In the genomic region with DNA sequence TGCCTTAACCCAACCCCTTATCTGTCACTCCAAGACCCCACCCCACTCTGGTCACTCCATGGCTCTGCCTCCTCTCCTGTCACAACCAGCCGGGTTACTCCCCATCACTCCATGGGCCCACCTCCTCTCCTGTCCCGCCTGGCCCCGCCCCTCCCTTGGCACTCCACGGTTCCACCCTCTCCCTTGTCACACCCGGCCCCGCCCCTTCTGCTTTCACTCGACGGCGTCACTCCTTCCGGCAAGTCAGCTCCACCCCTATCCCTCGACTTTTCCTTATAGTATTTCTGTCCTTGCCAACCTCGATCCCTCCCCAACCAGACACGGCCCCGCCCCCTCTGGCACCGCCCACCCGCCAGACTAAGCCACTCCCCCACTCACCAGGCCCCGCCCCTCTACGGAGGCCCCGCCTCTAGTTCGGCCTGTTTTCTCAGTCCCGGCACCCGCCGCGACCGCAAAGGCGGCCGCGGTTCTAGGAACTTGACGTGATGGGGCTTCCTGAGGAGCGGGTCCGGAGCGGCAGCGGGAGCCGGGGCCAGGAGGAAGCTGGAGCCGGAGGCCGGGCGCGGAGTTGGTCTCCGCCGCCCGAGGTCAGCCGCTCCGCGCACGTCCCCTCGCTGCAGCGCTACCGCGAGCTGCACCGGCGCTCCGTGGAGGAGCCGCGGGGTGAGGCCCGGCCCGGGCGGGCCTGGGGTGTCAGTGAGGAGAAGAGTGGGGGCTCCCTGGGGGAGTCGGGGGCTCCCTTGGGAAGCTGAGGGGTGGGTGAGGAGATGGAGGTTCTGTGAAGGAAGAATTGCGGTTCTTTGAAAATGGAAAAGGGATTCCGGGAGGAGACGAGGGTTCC, we compare ENCODE assay signal across 1 cellular context.
TF ChIP-seq lines count a peak whose summit lies in the region.

A gene with protein sequence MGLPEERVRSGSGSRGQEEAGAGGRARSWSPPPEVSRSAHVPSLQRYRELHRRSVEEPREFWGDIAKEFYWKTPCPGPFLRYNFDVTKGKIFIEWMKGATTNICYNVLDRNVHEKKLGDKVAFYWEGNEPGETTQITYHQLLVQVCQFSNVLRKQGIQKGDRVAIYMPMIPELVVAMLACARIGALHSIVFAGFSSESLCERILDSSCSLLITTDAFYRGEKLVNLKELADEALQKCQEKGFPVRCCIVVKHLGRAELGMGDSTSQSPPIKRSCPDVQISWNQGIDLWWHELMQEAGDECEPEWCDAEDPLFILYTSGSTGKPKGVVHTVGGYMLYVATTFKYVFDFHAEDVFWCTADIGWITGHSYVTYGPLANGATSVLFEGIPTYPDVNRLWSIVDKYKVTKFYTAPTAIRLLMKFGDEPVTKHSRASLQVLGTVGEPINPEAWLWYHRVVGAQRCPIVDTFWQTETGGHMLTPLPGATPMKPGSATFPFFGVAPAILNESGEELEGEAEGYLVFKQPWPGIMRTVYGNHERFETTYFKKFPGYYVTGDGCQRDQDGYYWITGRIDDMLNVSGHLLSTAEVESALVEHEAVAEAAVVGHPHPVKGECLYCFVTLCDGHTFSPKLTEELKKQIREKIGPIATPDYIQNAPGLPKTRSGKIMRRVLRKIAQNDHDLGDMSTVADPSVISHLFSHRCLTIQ (plus strand): TSS at position 452 of the 841 bp plus-strand sequence. CDS start 34 bp downstream, at position 486.

TF ChIP-seq in HepG2, 621 proteins besides CTCF, POLR2A, EP300 and RAD21 (continued from another document and continues in another):
- TF ChIP-seq, protein P1, sequence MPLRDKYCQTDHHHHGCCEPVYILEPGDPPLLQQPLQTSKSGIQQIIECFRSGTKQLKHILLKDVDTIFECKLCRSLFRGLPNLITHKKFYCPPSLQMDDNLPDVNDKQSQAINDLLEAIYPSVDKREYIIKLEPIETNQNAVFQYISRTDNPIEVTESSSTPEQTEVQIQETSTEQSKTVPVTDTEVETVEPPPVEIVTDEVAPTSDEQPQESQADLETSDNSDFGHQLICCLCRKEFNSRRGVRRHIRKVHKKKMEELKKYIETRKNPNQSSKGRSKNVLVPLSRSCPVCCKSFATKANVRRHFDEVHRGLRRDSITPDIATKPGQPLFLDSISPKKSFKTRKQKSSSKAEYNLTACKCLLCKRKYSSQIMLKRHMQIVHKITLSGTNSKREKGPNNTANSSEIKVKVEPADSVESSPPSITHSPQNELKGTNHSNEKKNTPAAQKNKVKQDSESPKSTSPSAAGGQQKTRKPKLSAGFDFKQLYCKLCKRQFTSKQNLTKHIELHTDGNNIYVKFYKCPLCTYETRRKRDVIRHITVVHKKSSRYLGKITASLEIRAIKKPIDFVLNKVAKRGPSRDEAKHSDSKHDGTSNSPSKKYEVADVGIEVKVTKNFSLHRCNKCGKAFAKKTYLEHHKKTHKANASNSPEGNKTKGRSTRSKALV (CRISPR knock-in tag; IDR thresholded peaks at IDR 0.05), result no peak; the same call in 1 of the 2 replicates
- peak; percentile 79; the same call in 1 of the 2 replicates for TF ChIP-seq ZNF891 (CRISPR knock-in tag; IDR thresholded peaks at IDR 0.05)
- TF ChIP-seq YEATS4 (CRISPR knock-in tag; IDR thresholded peaks at IDR 0.05; ENCODE audit: borderline replicate concordance), result peak; percentile 13
- 0 out of 2 replicates have a peak, but pooled peaks have one; percentile 45 for TF ChIP-seq ZNF775 (CRISPR knock-in tag; IDR thresholded peaks at IDR 0.05; ENCODE audit: borderline replicate concordance)
- TF ChIP-seq ZNF564 (CRISPR knock-in tag; IDR thresholded peaks at IDR 0.05), result no peak
- no peak for TF ChIP-seq ZNF567 (CRISPR knock-in tag; IDR thresholded peaks at IDR 0.05; ENCODE audit: borderline replicate concordance)
- TF ChIP-seq, protein P2, sequence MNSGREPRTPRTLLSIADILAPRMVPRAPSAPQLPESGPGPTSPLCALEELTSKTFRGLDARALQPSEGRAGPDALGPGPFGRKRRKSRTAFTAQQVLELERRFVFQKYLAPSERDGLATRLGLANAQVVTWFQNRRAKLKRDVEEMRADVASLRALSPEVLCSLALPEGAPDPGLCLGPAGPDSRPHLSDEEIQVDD (CRISPR knock-in tag; IDR thresholded peaks at IDR 0.05; ENCODE audit: borderline replicate concordance), result peak; percentile 84; the same call in 1 of the 2 replicates
- no peak for TF ChIP-seq SMARCE1 (IDR thresholded peaks at IDR 0.05; ENCODE audit: borderline replicate concordance)
- no peak for TF ChIP-seq ZFP62 (CRISPR knock-in tag; IDR thresholded peaks at IDR 0.05)
- no peak; the same call in 1 of the 2 replicates for TF ChIP-seq CCDC6 (CRISPR knock-in tag; IDR thresholded peaks at IDR 0.05)
- TF ChIP-seq, protein P3, sequence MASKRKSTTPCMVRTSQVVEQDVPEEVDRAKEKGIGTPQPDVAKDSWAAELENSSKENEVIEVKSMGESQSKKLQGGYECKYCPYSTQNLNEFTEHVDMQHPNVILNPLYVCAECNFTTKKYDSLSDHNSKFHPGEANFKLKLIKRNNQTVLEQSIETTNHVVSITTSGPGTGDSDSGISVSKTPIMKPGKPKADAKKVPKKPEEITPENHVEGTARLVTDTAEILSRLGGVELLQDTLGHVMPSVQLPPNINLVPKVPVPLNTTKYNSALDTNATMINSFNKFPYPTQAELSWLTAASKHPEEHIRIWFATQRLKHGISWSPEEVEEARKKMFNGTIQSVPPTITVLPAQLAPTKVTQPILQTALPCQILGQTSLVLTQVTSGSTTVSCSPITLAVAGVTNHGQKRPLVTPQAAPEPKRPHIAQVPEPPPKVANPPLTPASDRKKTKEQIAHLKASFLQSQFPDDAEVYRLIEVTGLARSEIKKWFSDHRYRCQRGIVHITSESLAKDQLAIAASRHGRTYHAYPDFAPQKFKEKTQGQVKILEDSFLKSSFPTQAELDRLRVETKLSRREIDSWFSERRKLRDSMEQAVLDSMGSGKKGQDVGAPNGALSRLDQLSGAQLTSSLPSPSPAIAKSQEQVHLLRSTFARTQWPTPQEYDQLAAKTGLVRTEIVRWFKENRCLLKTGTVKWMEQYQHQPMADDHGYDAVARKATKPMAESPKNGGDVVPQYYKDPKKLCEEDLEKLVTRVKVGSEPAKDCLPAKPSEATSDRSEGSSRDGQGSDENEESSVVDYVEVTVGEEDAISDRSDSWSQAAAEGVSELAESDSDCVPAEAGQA (IDR thresholded peaks at IDR 0.05; ENCODE audit: low read depth), result no peak
- TF ChIP-seq, protein P3 (CRISPR knock-in tag; IDR thresholded peaks at IDR 0.05; ENCODE audit: borderline replicate concordance), result no peak
- no peak for TF ChIP-seq XBP1 (CRISPR knock-in tag; IDR thresholded peaks at IDR 0.05)
- peak; percentile 95 for TF ChIP-seq BRCA1 (CRISPR knock-in tag; IDR thresholded peaks at IDR 0.05)
- TF ChIP-seq, protein P4, sequence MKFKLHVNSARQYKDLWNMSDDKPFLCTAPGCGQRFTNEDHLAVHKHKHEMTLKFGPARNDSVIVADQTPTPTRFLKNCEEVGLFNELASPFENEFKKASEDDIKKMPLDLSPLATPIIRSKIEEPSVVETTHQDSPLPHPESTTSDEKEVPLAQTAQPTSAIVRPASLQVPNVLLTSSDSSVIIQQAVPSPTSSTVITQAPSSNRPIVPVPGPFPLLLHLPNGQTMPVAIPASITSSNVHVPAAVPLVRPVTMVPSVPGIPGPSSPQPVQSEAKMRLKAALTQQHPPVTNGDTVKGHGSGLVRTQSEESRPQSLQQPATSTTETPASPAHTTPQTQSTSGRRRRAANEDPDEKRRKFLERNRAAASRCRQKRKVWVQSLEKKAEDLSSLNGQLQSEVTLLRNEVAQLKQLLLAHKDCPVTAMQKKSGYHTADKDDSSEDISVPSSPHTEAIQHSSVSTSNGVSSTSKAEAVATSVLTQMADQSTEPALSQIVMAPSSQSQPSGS (CRISPR knock-in tag; IDR thresholded peaks at IDR 0.05), result no peak
- TF ChIP-seq, protein P5, sequence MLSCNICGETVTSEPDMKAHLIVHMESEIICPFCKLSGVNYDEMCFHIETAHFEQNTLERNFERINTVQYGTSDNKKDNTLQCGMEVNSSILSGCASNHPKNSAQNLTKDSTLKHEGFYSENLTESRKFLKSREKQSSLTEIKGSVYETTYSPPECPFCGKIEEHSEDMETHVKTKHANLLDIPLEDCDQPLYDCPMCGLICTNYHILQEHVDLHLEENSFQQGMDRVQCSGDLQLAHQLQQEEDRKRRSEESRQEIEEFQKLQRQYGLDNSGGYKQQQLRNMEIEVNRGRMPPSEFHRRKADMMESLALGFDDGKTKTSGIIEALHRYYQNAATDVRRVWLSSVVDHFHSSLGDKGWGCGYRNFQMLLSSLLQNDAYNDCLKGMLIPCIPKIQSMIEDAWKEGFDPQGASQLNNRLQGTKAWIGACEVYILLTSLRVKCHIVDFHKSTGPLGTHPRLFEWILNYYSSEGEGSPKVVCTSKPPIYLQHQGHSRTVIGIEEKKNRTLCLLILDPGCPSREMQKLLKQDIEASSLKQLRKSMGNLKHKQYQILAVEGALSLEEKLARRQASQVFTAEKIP (CRISPR knock-in tag; IDR thresholded peaks at IDR 0.05; ENCODE audit: borderline replicate concordance), result no peak
- no peak for TF ChIP-seq ZNF577 (CRISPR knock-in tag; IDR thresholded peaks at IDR 0.05; ENCODE audit: borderline replicate concordance, low read depth)
- TF ChIP-seq ERF (CRISPR knock-in tag; IDR thresholded peaks at IDR 0.05), result peak; percentile 4; the same call in 1 of the 2 replicates
- TF ChIP-seq PHB2 (IDR thresholded peaks at IDR 0.05; ENCODE audit: partially characterized antibody), result no peak
- peak; percentile 73; the same call in 1 of the 2 replicates for TF ChIP-seq SP5 (CRISPR knock-in tag; IDR thresholded peaks at IDR 0.05; ENCODE audit: borderline replicate concordance, low read depth)
- TF ChIP-seq SSRP1 (CRISPR knock-in tag; IDR thresholded peaks at IDR 0.05), result no peak
- TF ChIP-seq, protein P6, sequence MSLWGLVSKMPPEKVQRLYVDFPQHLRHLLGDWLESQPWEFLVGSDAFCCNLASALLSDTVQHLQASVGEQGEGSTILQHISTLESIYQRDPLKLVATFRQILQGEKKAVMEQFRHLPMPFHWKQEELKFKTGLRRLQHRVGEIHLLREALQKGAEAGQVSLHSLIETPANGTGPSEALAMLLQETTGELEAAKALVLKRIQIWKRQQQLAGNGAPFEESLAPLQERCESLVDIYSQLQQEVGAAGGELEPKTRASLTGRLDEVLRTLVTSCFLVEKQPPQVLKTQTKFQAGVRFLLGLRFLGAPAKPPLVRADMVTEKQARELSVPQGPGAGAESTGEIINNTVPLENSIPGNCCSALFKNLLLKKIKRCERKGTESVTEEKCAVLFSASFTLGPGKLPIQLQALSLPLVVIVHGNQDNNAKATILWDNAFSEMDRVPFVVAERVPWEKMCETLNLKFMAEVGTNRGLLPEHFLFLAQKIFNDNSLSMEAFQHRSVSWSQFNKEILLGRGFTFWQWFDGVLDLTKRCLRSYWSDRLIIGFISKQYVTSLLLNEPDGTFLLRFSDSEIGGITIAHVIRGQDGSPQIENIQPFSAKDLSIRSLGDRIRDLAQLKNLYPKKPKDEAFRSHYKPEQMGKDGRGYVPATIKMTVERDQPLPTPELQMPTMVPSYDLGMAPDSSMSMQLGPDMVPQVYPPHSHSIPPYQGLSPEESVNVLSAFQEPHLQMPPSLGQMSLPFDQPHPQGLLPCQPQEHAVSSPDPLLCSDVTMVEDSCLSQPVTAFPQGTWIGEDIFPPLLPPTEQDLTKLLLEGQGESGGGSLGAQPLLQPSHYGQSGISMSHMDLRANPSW (CRISPR knock-in tag; IDR thresholded peaks at IDR 0.05; ENCODE audit: borderline replicate concordance), result no peak
- peak; percentile 68; the same call in 1 of the 2 replicates for TF ChIP-seq ZNF317 (CRISPR knock-in tag; IDR thresholded peaks at IDR 0.05)
- no peak for TF ChIP-seq ZNF354B (CRISPR knock-in tag; IDR thresholded peaks at IDR 0.05)
- TF ChIP-seq, protein P7, sequence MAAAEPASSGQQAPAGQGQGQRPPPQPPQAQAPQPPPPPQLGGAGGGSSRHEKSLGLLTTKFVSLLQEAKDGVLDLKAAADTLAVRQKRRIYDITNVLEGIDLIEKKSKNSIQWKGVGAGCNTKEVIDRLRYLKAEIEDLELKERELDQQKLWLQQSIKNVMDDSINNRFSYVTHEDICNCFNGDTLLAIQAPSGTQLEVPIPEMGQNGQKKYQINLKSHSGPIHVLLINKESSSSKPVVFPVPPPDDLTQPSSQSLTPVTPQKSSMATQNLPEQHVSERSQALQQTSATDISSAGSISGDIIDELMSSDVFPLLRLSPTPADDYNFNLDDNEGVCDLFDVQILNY (CRISPR knock-in tag; conservative IDR thresholded peaks at IDR 0.05), result no peak; the same call in 1 of the 2 replicates
- TF ChIP-seq HNRNPH1 (optimal IDR thresholded peaks at IDR 0.05; ENCODE audit: low read depth, low read length), result no peak
- TF ChIP-seq CREB1 (IDR thresholded peaks at IDR 0.05), result peak; percentile 87
- TF ChIP-seq CREB1 (CRISPR knock-in tag; IDR thresholded peaks at IDR 0.05), result peak; percentile 80
- TF ChIP-seq ADNP (CRISPR knock-in tag; IDR thresholded peaks at IDR 0.05), result no peak
- TF ChIP-seq ZNF569 (CRISPR knock-in tag; IDR thresholded peaks at IDR 0.05; ENCODE audit: borderline replicate concordance), result no peak
- no peak for TF ChIP-seq PAWR (CRISPR knock-in tag; IDR thresholded peaks at IDR 0.05; ENCODE audit: borderline replicate concordance)
- no peak; the same call in 1 of the 2 replicates for TF ChIP-seq ZBTB3 (CRISPR knock-in tag; IDR thresholded peaks at IDR 0.05; ENCODE audit: borderline replicate concordance, low read depth)
- TF ChIP-seq CENPX (CRISPR knock-in tag; IDR thresholded peaks at IDR 0.05), result no peak
- TF ChIP-seq, protein P8, sequence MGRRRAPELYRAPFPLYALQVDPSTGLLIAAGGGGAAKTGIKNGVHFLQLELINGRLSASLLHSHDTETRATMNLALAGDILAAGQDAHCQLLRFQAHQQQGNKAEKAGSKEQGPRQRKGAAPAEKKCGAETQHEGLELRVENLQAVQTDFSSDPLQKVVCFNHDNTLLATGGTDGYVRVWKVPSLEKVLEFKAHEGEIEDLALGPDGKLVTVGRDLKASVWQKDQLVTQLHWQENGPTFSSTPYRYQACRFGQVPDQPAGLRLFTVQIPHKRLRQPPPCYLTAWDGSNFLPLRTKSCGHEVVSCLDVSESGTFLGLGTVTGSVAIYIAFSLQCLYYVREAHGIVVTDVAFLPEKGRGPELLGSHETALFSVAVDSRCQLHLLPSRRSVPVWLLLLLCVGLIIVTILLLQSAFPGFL (CRISPR knock-in tag; IDR thresholded peaks at IDR 0.05), result no peak
